Comparison of ENCODE assay signal across 21 cellular contexts in genomic region chr3:13651775-13652428, GRCh38.
"Had no signal": no experiment of that assay in that cellular context is flagged by ENCODE, and none has a peak within 500 bp of the region (broad histone marks: within the 10 kb centered on the region; RNA-seq: fewer than 3 reads in every experiment).

No MANE protein-coding gene starts in this region.

- DNase-seq: activated CD4-positive, alpha-beta T cell treated with anti-CD3 and anti-CD28 coated beads for 4 hours; activated CD4-positive, CD25-positive, alpha-beta regulatory T cell; activated CD8-positive, alpha-beta memory T cell treated with anti-CD3 and anti-CD28 coated beads for 24 hours; activated CD8-positive, alpha-beta memory T cell treated with anti-CD3 and anti-CD28 coated beads, Interleukin-2, amount 50 U/mL, for 4 hours; activated naive CD4-positive, alpha-beta T cell; activated T-cell treated with anti-CD3 and anti-CD28 coated beads, Interleukin-2, amount 50 U/mL, for 24 hours; cerebellar nuclear complex; endodermal cell; hypothalamus; left ventricle myocardium inferior; naive thymus-derived CD4-positive, alpha-beta T cell; spleen; stimulated activated CD4-positive, alpha-beta T cell treated with anti-CD3 and anti-CD28 coated beads, Interleukin-4, amount 100 ng/mL, for 24 hours; stimulated activated naive CD4-positive, alpha-beta T cell treated with Interleukin-2 at 50 U/mL for 16 hours; upper lobe of left lung had no signal

- H3K4me3 Mint-ChIP-seq: activated T-cell treated with anti-CD3 and anti-CD28 coated beads, Interleukin-2, amount 50 U/mL, for 24 hours; endodermal cell had no signal

- ATAC-seq: gastroesophageal sphincter; naive thymus-derived CD4-positive, alpha-beta T cell had no signal

- H3K4me1 ChIP-seq: prostate gland had no signal

- H3K9me3 Mint-ChIP-seq: activated T-cell treated with anti-CD3 and anti-CD28 coated beads, Interleukin-2, amount 50 U/mL, for 24 hours; activated T-helper 2 cell treated with anti-CD3 and anti-CD28 coated beads, Interferon-gamma antibody, Interleukin-2, Interleukin-4, amounts not matched to agents 10 μg/mL and 5 μg/mL and 100 μg/mL, durations not matched to agents 14 hours and 24 hours and 36 hours; endodermal cell had no signal

- H3K36me3 Mint-ChIP-seq: naive thymus-derived CD4-positive, alpha-beta T cell had no signal

- H3K27ac Mint-ChIP-seq: activated T-cell treated with anti-CD3 and anti-CD28 coated beads, Interleukin-2, amount 50 U/mL, for 24 hours; activated T-helper 2 cell treated with anti-CD3 and anti-CD28 coated beads, Interferon-gamma antibody, Interleukin-2, Interleukin-4, amounts not matched to agents 10 μg/mL and 5 μg/mL and 100 μg/mL, durations not matched to agents 14 hours and 24 hours and 36 hours; endodermal cell had no signal

- H3K27ac ChIP-seq: coronary artery, epithelial cell of prostate, gastroesophageal sphincter, left ventricle myocardium inferior, prostate gland, thoracic aorta, upper lobe of left lung had no signal

- H3K9me3 ChIP-seq: gastroesophageal sphincter, left ventricle myocardium inferior, prostate gland, spleen, thoracic aorta, upper lobe of left lung had no signal

- H3K36me3 ChIP-seq: gastroesophageal sphincter, left ventricle myocardium inferior, prostate gland, spleen, thoracic aorta, upper lobe of left lung had no signal

- H3K4me3 ChIP-seq: coronary artery, gastroesophageal sphincter, left ventricle myocardium inferior, prostate gland, spleen, thoracic aorta, upper lobe of left lung had no signal
